In the genomic region with DNA sequence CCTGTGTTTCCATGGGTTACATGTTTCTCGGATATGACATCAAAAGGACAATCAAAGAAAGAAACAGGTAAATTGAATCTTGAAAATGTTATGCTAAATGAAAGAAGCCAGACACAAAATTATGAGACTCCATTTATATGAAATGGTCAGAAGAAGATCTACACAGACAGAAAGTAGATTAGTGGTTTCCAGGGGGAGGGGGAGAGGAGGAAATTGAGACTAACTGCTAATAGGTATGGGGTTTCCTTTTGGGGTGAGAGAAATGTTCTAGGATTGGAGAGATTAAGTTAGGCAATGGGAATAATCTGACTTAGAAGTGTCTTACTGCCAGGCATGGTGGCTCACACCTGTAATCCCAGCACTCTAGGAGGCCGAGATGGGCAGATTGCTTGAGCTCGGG, we compare ENCODE assay signal across 33 cellular contexts.
"Had no signal": no experiment of that assay in that cellular context is flagged by ENCODE, and none has a peak within 500 bp of the region (broad histone marks: within the 10 kb centered on the region; RNA-seq: fewer than 3 reads in every experiment).

No MANE protein-coding gene starts in this region.

- H3K9me3 Mint-ChIP-seq: activated T-cell treated with anti-CD3 and anti-CD28 coated beads, Interleukin-2, amount 50 U/mL, for 72 hours; T-cell had no signal

- H3K27ac ChIP-seq: adrenal gland, Peyer's patch, RWPE1, WERI-Rb-1 had no signal

- H3K9me3 ChIP-seq: adrenal gland, Peyer's patch had no signal

- FAIRE-seq: bronchial epithelial cell had no signal

- H3K27me3 Mint-ChIP-seq: activated CD8-positive, alpha-beta T cell treated with anti-CD3 and anti-CD28 coated beads for 36 hours; activated T-helper 17 cell treated with anti-CD3 and anti-CD28 coated beads, Interleukin-2, amount 50 U/mL, for 72 hours; brain; T-cell; T-helper 17 cell had no signal

- H3K27ac Mint-ChIP-seq: activated CD8-positive, alpha-beta T cell treated with anti-CD3 and anti-CD28 coated beads for 36 hours; activated T-cell treated with anti-CD3 and anti-CD28 coated beads, Interleukin-2, amount 50 U/mL, for 72 hours; activated T-helper 17 cell treated with anti-CD3 and anti-CD28 coated beads, Interleukin-2, amount 50 U/mL, for 72 hours; brain; T-cell; T-helper 17 cell had no signal

- H3K4me1 ChIP-seq: adrenal gland, Peyer's patch had no signal

- H3K4me3 Mint-ChIP-seq: activated CD8-positive, alpha-beta T cell treated with anti-CD3 and anti-CD28 coated beads for 36 hours; activated T-cell treated with anti-CD3 and anti-CD28 coated beads, Interleukin-2, amount 50 U/mL, for 72 hours; activated T-helper 17 cell treated with anti-CD3 and anti-CD28 coated beads, Interleukin-2, amount 50 U/mL, for 72 hours; brain; T-cell; T-helper 17 cell had no signal

- DNase-seq: activated CD4-positive, alpha-beta T cell treated with anti-CD3 and anti-CD28 coated beads for 1 hour; activated CD4-positive, alpha-beta T cell treated with anti-CD3 and anti-CD28 coated beads for 48 hours; activated CD4-positive, CD25-positive, alpha-beta regulatory T cell; activated CD8-positive, alpha-beta T cell treated with anti-CD3 and anti-CD28 coated beads for 36 hours; activated effector memory CD4-positive, alpha-beta T cell treated with anti-CD3 and anti-CD28 coated beads, Interleukin-2, amount 50 U/mL, for 16 hours; activated naive CD4-positive, alpha-beta T cell; activated naive CD4-positive, alpha-beta T cell treated with anti-CD3 and anti-CD28 coated beads, Interleukin-2, amount 50 U/mL, for 16 hours; activated T-cell treated with anti-CD3 and anti-CD28 coated beads, Interleukin-2, amount 50 U/mL, for 1 hour; activated T-cell treated with anti-CD3 and anti-CD28 coated beads, Interleukin-2, amount 50 U/mL, for 72 hours; adrenal gland; caudate nucleus; cerebellar nuclear complex; NCI-H1048; NCI-H1105 treated with DMSO at 0.1 percent for 48 hours; NCI-H1436; NCI-H1694; NCI-H1930; NCI-H345; NCI-H524 treated with DMSO at 0.1 percent for 48 hours; NK-92 treated with Interleukin-12 subunit alpha and Interleukin-12 subunit beta, amount 100 ng/mL, for 24 hours; PC-3; Peyer's patch; SIG-M5; T-cell; T-helper 17 cell; T-helper 9 cell; WERI-Rb-1 had no signal

- H3K4me1 Mint-ChIP-seq: activated T-helper 17 cell treated with anti-CD3 and anti-CD28 coated beads, Interleukin-2, amount 50 U/mL, for 72 hours; brain; T-helper 17 cell had no signal

- H3K4me3 ChIP-seq: adrenal gland, Peyer's patch had no signal

- ATAC-seq: activated CD8-positive, alpha-beta T cell treated with anti-CD3 and anti-CD28 coated beads for 36 hours; activated T-cell treated with anti-CD3 and anti-CD28 coated beads, Interleukin-2, amount 50 U/mL, for 72 hours; activated T-helper 17 cell treated with anti-CD3 and anti-CD28 coated beads, Interleukin-2, amount 50 U/mL, for 72 hours; PC-3; Right ventricle myocardium inferior; SK-N-SH treated with all-trans-retinoic acid at 6 μM for 48 hours; T-cell; T-helper 17 cell had no signal

- H3K36me3 ChIP-seq: adrenal gland, Peyer's patch had no signal

- H3K27me3 ChIP-seq: adrenal gland, Peyer's patch had no signal
